17 cellular contexts compared by ENCODE assay signal in the genomic region with DNA sequence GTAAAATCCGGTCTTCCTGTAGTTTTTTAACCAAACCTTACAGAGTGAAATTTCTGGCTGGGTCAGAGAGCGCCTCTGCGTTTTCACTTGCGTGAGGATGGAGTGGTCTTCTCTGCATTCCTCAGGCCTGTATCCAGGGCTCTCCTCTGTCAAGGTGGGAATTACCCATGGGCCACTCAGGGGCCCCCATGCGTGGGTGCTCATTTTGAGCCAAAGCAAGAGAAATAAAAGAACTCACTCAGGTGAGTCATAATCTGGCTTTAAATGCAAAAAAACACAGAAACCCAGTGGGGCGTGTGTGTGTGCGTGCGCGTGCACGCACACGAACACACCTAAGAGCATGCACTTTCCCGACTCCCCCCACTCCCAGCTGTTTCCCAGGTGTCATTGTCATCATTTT.
DNase-seq lines count a peak whose midpoint lies in the region; ATAC-seq and TF ChIP-seq lines count a peak whose summit lies in the region.
"Had no signal": no experiment of that assay in that cellular context is flagged by ENCODE, and none has a peak within 500 bp of the region (broad histone marks: within the 10 kb centered on the region; RNA-seq: fewer than 3 reads in every experiment).

No MANE protein-coding gene starts in this region.

- H3K9me3 ChIP-seq in suprapubic skin: no peaks in the 10 kb centered on the region
- H3K9me3 ChIP-seq in Caco-2: no peaks in the 10 kb centered on the region
- H3K9me3 ChIP-seq: mucosa of descending colon, tibial artery had no signal

- no peaks in the 10 kb centered on the region for H3K79me1 ChIP-seq in mesendoderm (ENCODE audit: low read length)

- no peaks in the 10 kb centered on the region for H3K79me2 ChIP-seq in mesendoderm (ENCODE audit: control insufficient read depth, insufficient read depth, low read length)

- no peak overlapping the region for H3K9ac ChIP-seq in mesendoderm (ENCODE audit: low read length)
- H3K9ac ChIP-seq: KMS-11 had no signal

- H3K36me3 ChIP-seq in mesendoderm (ENCODE audit: control insufficient read depth, insufficient read depth, low read length) (no peaks in the 10 kb centered on the region), suprapubic skin (no peaks in the 10 kb centered on the region), Caco-2 (ENCODE audit: control insufficient read depth, insufficient read depth, low read length) (no peaks in the 10 kb centered on the region)
- H3K36me3 ChIP-seq: tibial artery had no signal

- H3K4me1 Mint-ChIP-seq in Caco-2 (ENCODE audit: low read depth, unreplicated experiment): no peaks in the 10 kb centered on the region
- H3K4me1 Mint-ChIP-seq: B cell had no signal

- H3K36me3 Mint-ChIP-seq in Caco-2 (ENCODE audit: insufficient read depth, unreplicated experiment): no peaks in the 10 kb centered on the region

- H4K5ac ChIP-seq in mesendoderm (ENCODE audit: low read length): no peak overlapping the region

- H3K4ac ChIP-seq in mesendoderm (ENCODE audit: low read depth, low read length): no peak overlapping the region

- no CpG with 5 or more reads among the region's 12 CpGs for WGBS in mesendoderm (ENCODE audit: extremely low coverage, insufficient coverage, low lambda C conversion rate)
- 47% methylated on average over 12 of the region's 12 CpGs for WGBS in suprapubic skin

- H3K4me1 ChIP-seq in mesendoderm (ENCODE audit: control insufficient read depth, low read depth, low read length): no peaks in the 10 kb centered on the region
- peaks cover 11% of the 10 kb centered on the region for H3K4me1 ChIP-seq in suprapubic skin
- no peaks in the 10 kb centered on the region for H3K4me1 ChIP-seq in Caco-2

- no peaks in the 10 kb centered on the region for H3K9me3 Mint-ChIP-seq in Caco-2 (ENCODE audit: unreplicated experiment)

- intact Hi-C loops in Caco-2 (cut with micrococcal nuclease; ENCODE audit: unreplicated experiment): no loop called here

- no peak overlapping the region for H2BK15ac ChIP-seq in mesendoderm (replicated peaks; ENCODE audit: low read depth)

- H4K8ac ChIP-seq in mesendoderm (ENCODE audit: low read depth, low read length): no peak overlapping the region

- H3K27ac Mint-ChIP-seq in Caco-2 (ENCODE audit: unreplicated experiment): no peak overlapping the region
- H3K27ac Mint-ChIP-seq: B cell had no signal

- H3K27me3 ChIP-seq in mesendoderm (ENCODE audit: insufficient read depth, low read length, poor library complexity) (no peaks in the 10 kb centered on the region), suprapubic skin (peaks cover 24% of the 10 kb centered on the region), Caco-2 (replicated peaks; ENCODE audit: control insufficient read depth, insufficient read depth, low read length) (no peaks in the 10 kb centered on the region)

- ATAC-seq in HG02610 (IDR thresholded peaks at IDR 0.05; ENCODE audit: unreplicated experiment): no peak
- ATAC-seq in HG03571 (IDR thresholded peaks at IDR 0.05; ENCODE audit: unreplicated experiment): no peak
- ATAC-seq: GM12878 had no signal

- H3K4me2 ChIP-seq in mesendoderm (ENCODE audit: low read length): peak overlapping the region; percentile 5
- H3K4me2 ChIP-seq: KMS-11 had no signal

- H3K4me3 ChIP-seq in WI38 (ENCODE audit: low read depth, low read length) (peak overlapping the region; percentile 31; the same call in 1 of the 2 replicates), epithelial cell of esophagus (ENCODE audit: low read length) (peak overlapping the region; percentile 13), mesendoderm (ENCODE audit: low read length) (no peak overlapping the region), suprapubic skin (peak overlapping the region; percentile 44), Caco-2 (ENCODE audit: low read depth, low read length) (no peak overlapping the region)
- H3K4me3 ChIP-seq: GM12878, mucosa of descending colon had no signal

- TF ChIP-seq CTCF in WI38 (IDR thresholded peaks at IDR 0.05; ENCODE audit: low read depth, low read length) (no peak), epithelial cell of esophagus (IDR thresholded peaks at IDR 0.05; ENCODE audit: insufficient read depth, low read depth, low read length, missing control alignments) (no peak), suprapubic skin (IDR thresholded peaks at IDR 0.05) (no peak), Caco-2 (IDR thresholded peaks at IDR 0.05; ENCODE audit: insufficient read depth in 1 of 2, low read depth in 1 of 2, low read length in 1 of 2, severe bottlenecking in 1 of 2, unreplicated experiment in 1 of 2) (no peak)

- no peak overlapping the region for H3K18ac ChIP-seq in mesendoderm (ENCODE audit: low read length)

- BruUV-seq in Caco-2 (replicated peaks; lab: Mats Ljungman, UMichigan): no TSS peak

- POLR2A ChIA-PET in Caco-2 (lab: Charles Lee): no interaction called here

- no peak overlapping the region for H3K4me3 Mint-ChIP-seq in Caco-2 (ENCODE audit: unreplicated experiment)
- H3K4me3 Mint-ChIP-seq: B cell had no signal

- H2BK120ac ChIP-seq in mesendoderm (ENCODE audit: low read depth, low read length): no peak overlapping the region

- DNase-seq in epithelial cell of esophagus (ENCODE audit: low read depth) (peak; percentile 13), mesendoderm (no peak), suprapubic skin (ENCODE audit: low spot score in 2 of 2) (no peak), Caco-2 (no peak)
- DNase-seq: activated CD4-positive, alpha-beta T cell treated with anti-CD3 and anti-CD28 coated beads for 48 hours; activated CD8-positive, alpha-beta memory T cell treated with anti-CD3 and anti-CD28 coated beads, Interleukin-2, amount 50 U/mL, for 4 hours; activated gamma-delta T cell treated with Interleukin-2 at 50 U/mL for 16 hours; mucosa of descending colon; NCI-H2171 treated with DMSO at 0.1 percent for 48 hours; tibial artery had no signal

- no peak overlapping the region for H2BK5ac ChIP-seq in mesendoderm (ENCODE audit: low read length)

- no peak for TF ChIP-seq EP300 in suprapubic skin (IDR thresholded peaks at IDR 0.05)

- CTCF ChIA-PET in Caco-2 (lab: Charles Lee): no interaction called here

- H2AK5ac ChIP-seq in mesendoderm (ENCODE audit: low read length): no peak overlapping the region

- H3K27ac ChIP-seq in mesendoderm (ENCODE audit: low read depth, low read length): no peak overlapping the region
- H3K27ac ChIP-seq in suprapubic skin: no peak overlapping the region
- H3K27ac ChIP-seq: epithelial cell of prostate, KMS-11, tibial artery had no signal

- H3K56ac ChIP-seq in mesendoderm (ENCODE audit: low read length): no peak overlapping the region

- H3K27me3 Mint-ChIP-seq in Caco-2 (ENCODE audit: insufficient read depth, unreplicated experiment): peaks cover 4% of the 10 kb centered on the region

- no peak for TF ChIP-seq POLR2A in suprapubic skin (IDR thresholded peaks at IDR 0.05)

- no peak overlapping the region for H3K23ac ChIP-seq in mesendoderm (ENCODE audit: low read length)

Comparison
In these comparisons a context has a peak if more than half of its experiments do, and no peak if none do; other contexts are left out.
1. H3K4me3 ChIP-seq: peak in WI38 (single experiment), epithelial cell of esophagus (single experiment) and suprapubic skin (single experiment); none in mesendoderm (single experiment) and Caco-2 (single experiment).